ENCODE assay signal across 12 cellular contexts in the genomic region with DNA sequence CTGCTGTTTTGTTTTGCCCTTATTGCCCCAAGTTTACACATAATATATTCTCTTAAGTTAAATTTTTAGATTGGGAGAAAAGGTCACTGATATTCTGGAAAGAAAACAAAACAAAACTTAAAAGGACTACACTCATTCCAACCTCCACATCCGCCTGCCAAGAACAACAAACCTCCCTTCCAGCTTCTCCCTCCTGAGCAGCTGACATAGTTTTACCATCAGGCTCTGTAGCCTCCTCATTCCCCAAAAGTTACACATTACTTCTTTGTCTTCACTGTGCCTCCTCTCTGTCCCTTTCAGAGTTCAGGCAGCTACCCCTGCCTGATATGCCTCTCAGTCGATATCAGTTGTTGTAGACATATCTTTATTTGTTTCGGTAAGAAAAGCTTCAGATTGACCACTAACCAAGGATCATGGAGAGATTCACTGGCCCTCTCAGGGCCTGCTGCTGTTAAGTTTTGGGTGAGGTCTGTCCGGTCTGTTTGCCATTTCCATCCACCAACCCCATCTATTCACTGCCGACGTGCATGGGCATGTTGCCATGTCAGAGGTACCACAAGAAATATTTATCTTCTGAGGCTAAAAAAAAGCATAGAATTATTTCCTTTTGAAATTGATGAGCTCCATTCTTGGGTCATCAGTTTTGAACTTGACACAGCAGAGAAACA.
A peak's percentile ranks its signal among the peaks of the same experiment; 100 is the strongest.
DNase-seq lines count a peak whose midpoint lies in the region; ATAC-seq, FAIRE-seq and TF ChIP-seq lines count a peak whose summit lies in the region.
"Had no signal": no experiment of that assay in that cellular context is flagged by ENCODE, and none has a peak within 500 bp of the region (broad histone marks: within the 10 kb centered on the region; RNA-seq: fewer than 3 reads in every experiment).

No MANE protein-coding gene starts in this region.

- no peak overlapping the region for H3K4me3 ChIP-seq in bronchial epithelial cell (ENCODE audit: low read depth, low read length)

- no peaks in the 10 kb centered on the region for H3K4me1 Mint-ChIP-seq in activated T-cell treated with anti-CD3 and anti-CD28 coated beads, Interleukin-2, amount 50 U/mL, for 4 hours (ENCODE audit: low read depth)
- H3K4me1 Mint-ChIP-seq: CD4-positive, CD25-positive, alpha-beta regulatory T cell had no signal

- H3K36me3 ChIP-seq in bronchial epithelial cell (ENCODE audit: control insufficient read depth, insufficient read depth, low read length), result no peaks in the 10 kb centered on the region

- ATAC-seq in sciatic nerve, result peak; percentile 81
- no peak for ATAC-seq in activated T-cell treated with anti-CD3 and anti-CD28 coated beads, Interleukin-2, amount 50 U/mL, for 4 hours
- no peak for ATAC-seq in GM18870 (IDR thresholded peaks at IDR 0.05; ENCODE audit: unreplicated experiment)
- ATAC-seq in GM18511 (IDR thresholded peaks at IDR 0.05; ENCODE audit: unreplicated experiment), result no peak

- no peaks in the 10 kb centered on the region for H3K27me3 ChIP-seq in bronchial epithelial cell (ENCODE audit: control insufficient read depth, insufficient read depth, low read length)

- peak; percentile 57 for FAIRE-seq in HTR-8/SVneo (lab: Jason Lieb, UNC)
- FAIRE-seq in bronchial epithelial cell (lab: Jason Lieb, UNC), result no peak

- H3K9me3 Mint-ChIP-seq in activated T-cell treated with anti-CD3 and anti-CD28 coated beads, Interleukin-2, amount 50 U/mL, for 4 hours, result no peaks in the 10 kb centered on the region

- no peak for TF ChIP-seq CTCF in bronchial epithelial cell (IDR thresholded peaks at IDR 0.05; ENCODE audit: insufficient read depth, low read length, severe bottlenecking)

- intact Hi-C loops in sciatic nerve (cut with DNase I), result no loop called here

- H3K36me3 Mint-ChIP-seq in activated T-cell treated with anti-CD3 and anti-CD28 coated beads, Interleukin-2, amount 50 U/mL, for 4 hours (ENCODE audit: insufficient read depth), result no peaks in the 10 kb centered on the region
- H3K36me3 Mint-ChIP-seq: CD4-positive, CD25-positive, alpha-beta regulatory T cell had no signal

- H3K4me3 Mint-ChIP-seq in activated T-cell treated with anti-CD3 and anti-CD28 coated beads, Interleukin-2, amount 50 U/mL, for 4 hours, result no peak overlapping the region
- H3K4me3 Mint-ChIP-seq: CD4-positive, CD25-positive, alpha-beta regulatory T cell had no signal

- no peaks in the 10 kb centered on the region for H3K27me3 Mint-ChIP-seq in activated T-cell treated with anti-CD3 and anti-CD28 coated beads, Interleukin-2, amount 50 U/mL, for 4 hours (ENCODE audit: low read depth)

- DNase-seq in HTR-8/SVneo (ENCODE audit: insufficient read length, low spot score) (no peak), bronchial epithelial cell (ENCODE audit: low read depth) (peak; percentile 33), iris pigment epithelial cell (ENCODE audit: low read depth) (peak; percentile 80), sciatic nerve (ENCODE audit: low spot score) (peak; percentile 69), NCI-H2227 treated with DMSO at 0.1 percent for 48 hours (lab: John Stamatoyannopoulos, UW) (no peak)
- no peak for DNase-seq in activated T-cell treated with anti-CD3 and anti-CD28 coated beads, Interleukin-2, amount 50 U/mL, for 4 hours
- DNase-seq: CD4-positive, CD25-positive, alpha-beta regulatory T cell; NCI-H1105; NCI-H510A; stimulated activated naive CD4-positive, alpha-beta T cell had no signal

Comparison
In these comparisons a context has a peak if more than half of its experiments do, and no peak if none do; other contexts are left out.
1. DNase-seq: peak in bronchial epithelial cell (single experiment), iris pigment epithelial cell (single experiment) and sciatic nerve (single experiment); none in HTR-8/SVneo (single experiment), activated T-cell treated with anti-CD3 and anti-CD28 coated beads, Interleukin-2, amount 50 U/mL, for 4 hours (single experiment) and NCI-H2227 treated with DMSO at 0.1 percent for 48 hours (single experiment).